ENCODE assay signal across 8 cellular contexts in the genomic region with DNA sequence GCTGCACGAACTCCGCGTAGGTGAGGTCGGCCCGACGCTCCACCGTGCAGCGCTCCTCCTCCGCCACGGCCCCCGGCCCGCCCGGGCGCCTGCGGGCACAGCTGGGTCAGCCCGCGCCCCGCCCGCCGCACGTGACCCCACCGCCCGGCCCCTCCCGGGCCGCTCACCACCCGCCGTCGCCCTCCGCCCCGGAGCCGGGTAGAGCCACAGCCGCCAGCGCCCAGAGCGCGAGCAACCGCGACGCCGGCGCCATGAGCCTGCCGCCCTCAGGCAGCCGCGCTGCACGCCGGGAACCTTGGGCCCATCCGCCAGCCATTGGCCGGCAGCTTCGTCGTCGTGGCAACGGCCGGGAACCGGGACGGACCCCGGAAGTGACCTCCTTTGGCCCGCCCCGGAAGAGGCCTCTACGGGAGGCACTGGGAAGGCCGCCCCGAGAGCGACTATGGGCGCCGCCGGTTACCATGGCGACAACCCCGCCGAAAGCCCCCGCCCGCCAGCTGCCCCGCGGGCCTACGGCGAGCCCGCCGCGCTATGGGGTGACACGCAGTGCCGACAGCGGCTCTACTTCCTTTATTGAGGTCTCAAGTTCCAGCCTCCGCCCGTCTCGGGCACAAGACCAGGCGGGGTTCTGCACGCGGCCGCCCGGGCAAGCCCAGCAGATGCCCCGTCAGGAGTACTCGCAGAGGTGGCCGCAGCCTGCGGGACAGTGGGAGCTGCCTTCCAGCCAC. TPM values are rescaled to one million over a fixed set of nuclear protein-coding genes. Genes with fewer than 3 reads are reported as not detected.
DNase-seq lines count a peak whose midpoint lies in the region; ATAC-seq, FAIRE-seq and TF ChIP-seq lines count a peak whose summit lies in the region.

A gene with protein sequence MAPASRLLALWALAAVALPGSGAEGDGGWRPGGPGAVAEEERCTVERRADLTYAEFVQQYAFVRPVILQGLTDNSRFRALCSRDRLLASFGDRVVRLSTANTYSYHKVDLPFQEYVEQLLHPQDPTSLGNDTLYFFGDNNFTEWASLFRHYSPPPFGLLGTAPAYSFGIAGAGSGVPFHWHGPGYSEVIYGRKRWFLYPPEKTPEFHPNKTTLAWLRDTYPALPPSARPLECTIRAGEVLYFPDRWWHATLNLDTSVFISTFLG (minus strand): TSS at position 268 of the 728 bp plus-strand sequence. CDS start 15 bp downstream, at position 253.

- peak within 1 kb of the TSS; percentile 89 for H3K4me2 ChIP-seq in OCI-LY3 (ENCODE audit: low read length)
- H3K4me2 ChIP-seq in endothelial cell of umbilical vein (ENCODE audit: insufficient read depth, low read length), result peak within 1 kb of the TSS; percentile 44

- intact Hi-C loops in Calu3 (cut with micrococcal nuclease; ENCODE audit: unreplicated experiment), result no loop called here
- intact Hi-C loops in endothelial cell of umbilical vein (cut with micrococcal nuclease), result no loop called here

- H3K36me3 ChIP-seq in OCI-LY3 (replicated peaks; ENCODE audit: low read depth, low read length) (peaks cover 24% of the 10 kb centered on the region), endothelial cell of umbilical vein (ENCODE audit: control insufficient read depth in 2 of 2, extremely low read depth in 1 of 2, insufficient read depth in 2 of 2, low read length in 2 of 2) (peaks cover 7 to 22% of the 10 kb centered on the region in 2 experiments)

- peak within 1 kb of the TSS; percentile 89 for H3K27ac Mint-ChIP-seq in Calu3 (ENCODE audit: unreplicated experiment)

- peaks cover 44% of the 10 kb centered on the region for H3K79me2 ChIP-seq in OCI-LY3 (ENCODE audit: low read length)
- H3K79me2 ChIP-seq in endothelial cell of umbilical vein (ENCODE audit: control insufficient read depth, insufficient read depth, low read length), result peaks cover 31% of the 10 kb centered on the region

- no peaks in the 10 kb centered on the region for H3K9me3 Mint-ChIP-seq in Calu3 (ENCODE audit: low read depth, unreplicated experiment)

- POLR2A ChIA-PET in endothelial cell of umbilical vein (lab: Charles Lee), result no interaction called here

- peak; percentile 90 for FAIRE-seq in endothelial cell of umbilical vein (lab: Jason Lieb, UNC)

- BruUV-seq in Calu3 (replicated peaks; lab: Mats Ljungman, UMichigan) (no TSS peak), endothelial cell of umbilical vein (replicated peaks; lab: Mats Ljungman, UMichigan) (no TSS peak)

- H3K9me1 ChIP-seq in endothelial cell of umbilical vein (replicated peaks; ENCODE audit: control insufficient read depth, extremely low read depth, insufficient read depth, low read length), result no peaks in the 10 kb centered on the region

- H3K4me1 ChIP-seq in OCI-LY3 (ENCODE audit: low read length) (peaks cover 20% of the 10 kb centered on the region), endothelial cell of umbilical vein (ENCODE audit: control insufficient read depth, extremely low read depth, insufficient read depth, low read length) (peaks cover 20% of the 10 kb centered on the region)

- H3K4me1 Mint-ChIP-seq in Calu3 (ENCODE audit: low read depth, unreplicated experiment), result peaks cover 16% of the 10 kb centered on the region

- H3K9ac ChIP-seq in OCI-LY3 (ENCODE audit: low read length), result peak within 1 kb of the TSS; percentile 59
- no peak within 1 kb of the TSS for H3K9ac ChIP-seq in endothelial cell of umbilical vein (replicated peaks; ENCODE audit: extremely low read depth, insufficient read depth, low read length)

- H3K4me3 ChIP-seq in OCI-LY3 (ENCODE audit: low read length) (peak within 1 kb of the TSS; percentile 84), endothelial cell of umbilical vein (replicated peaks in 1 of 3; ENCODE audit: insufficient read depth in 1 of 3, low read depth in 1 of 3, low read length in 3 of 3) (peak within 1 kb of the TSS in 2 of 3 experiments; percentile 12 to 71)

- H3K36me3 Mint-ChIP-seq in Calu3 (ENCODE audit: insufficient read depth, unreplicated experiment), result peaks cover 92% of the 10 kb centered on the region

- peak; percentile 94 for TF ChIP-seq POLR2A in endothelial cell of umbilical vein (IDR thresholded peaks at IDR 0.05; ENCODE audit: low read depth, low read length)

- H3K27ac ChIP-seq in OCI-LY3 (ENCODE audit: low read length) (peak within 1 kb of the TSS; percentile 35), endothelial cell of umbilical vein (ENCODE audit: insufficient read depth, low read depth, low read length) (peak within 1 kb of the TSS; percentile 35)

- H3K27me3 ChIP-seq in OCI-LY3 (ENCODE audit: low read depth, low read length) (no peaks in the 10 kb centered on the region), endothelial cell of umbilical vein (ENCODE audit: control insufficient read depth in 2 of 2, insufficient read depth in 2 of 2, low read length in 2 of 2) (no peaks in the 10 kb centered on the region)

- dilution Hi-C loops in endothelial cell of umbilical vein (cut with MboI; ENCODE audit: extremely low pct_ligation_motif_present, low sequenced_read_pairs), result no loop called here

- CTCF ChIA-PET in Calu3 (lab: Charles Lee) (interaction anchor here (1.4 kb wide), 1 partner anchor 19 kb away, joined by 3 read pairs; no protein-coding TSS in a partner anchor), endothelial cell of umbilical vein (lab: Charles Lee) (interaction anchor here (1.5 kb wide), 1 partner anchor 9 kb away, joined by 4 read pairs; a partner anchor contains a TSS)

- H4K20me1 ChIP-seq in OCI-LY3 (ENCODE audit: insufficient read depth, low read length), result 0 out of 2 replicates have a peak, but pooled peaks cover 4% of the 10 kb centered on the region
- no peaks in the 10 kb centered on the region for H4K20me1 ChIP-seq in endothelial cell of umbilical vein (replicated peaks; ENCODE audit: control insufficient read depth, extremely low read depth, insufficient read depth, low read length)

- no peaks in the 10 kb centered on the region for H3K9me3 ChIP-seq in OCI-LY3 (ENCODE audit: insufficient read depth, low read length)
- H3K9me3 ChIP-seq in endothelial cell of umbilical vein (replicated peaks; ENCODE audit: control insufficient read depth, insufficient read depth, low read length), result no peaks in the 10 kb centered on the region

- no peaks in the 10 kb centered on the region for H3K27me3 Mint-ChIP-seq in Calu3 (ENCODE audit: unreplicated experiment)

- no peak for TF ChIP-seq CTCF in Calu3 (IDR thresholded peaks at IDR 0.05; ENCODE audit: unreplicated experiment)
- no peak for TF ChIP-seq CTCF in OCI-LY3 (IDR thresholded peaks at IDR 0.05; ENCODE audit: low read depth, low read length)
- TF ChIP-seq CTCF in endothelial cell of umbilical vein (IDR thresholded peaks at IDR 0.05; ENCODE audit: extremely low read depth in 1 of 2, insufficient read depth in 1 of 2, low read depth in 1 of 2, low read length in 2 of 2), result no peak

- H2AFZ ChIP-seq in OCI-LY3 (ENCODE audit: low read depth, low read length) (no peak within 1 kb of the TSS), endothelial cell of umbilical vein (ENCODE audit: low read depth, low read length) (peak within 1 kb of the TSS; percentile 26)

- peak within 1 kb of the TSS; percentile 94 for H3K4me3 Mint-ChIP-seq in Calu3 (ENCODE audit: low read depth, unreplicated experiment)

- DNase-seq in Calu3, result peak; percentile 99
- DNase-seq in HuH-7 (ENCODE audit: low spot score), result peak; percentile 82
- DNase-seq in activated T-cell treated with anti-CD3 and anti-CD28 coated beads for 1 hour (ENCODE audit: low read depth), result peak; percentile 93
- peak; percentile 87 for DNase-seq in endothelial cell of umbilical vein (ENCODE audit: low read depth, low spot score)
- peak; percentile 93 for DNase-seq in middle frontal gyrus (ENCODE audit: extremely low spot score, low spot score)
- peak; percentile 98 for DNase-seq in stimulated activated CD8-positive, alpha-beta memory T cell treated with anti-CD3 and anti-CD28 coated beads, Interleukin-15, amount 100 ng/mL, for 48 hours (ENCODE audit: low read depth in 2 of 2)

- peak; percentile 47 for ATAC-seq in GM21447 (IDR thresholded peaks at IDR 0.05; ENCODE audit: unreplicated experiment)

TF ChIP-seq in endothelial cell of umbilical vein, 7 proteins besides CTCF, POLR2A, EP300 and RAD21:
- TF ChIP-seq POLR2AphosphoS5 (IDR thresholded peaks at IDR 0.05; ENCODE audit: insufficient read depth, low read depth, low read length), result peak; percentile 98
- TF ChIP-seq, protein P1, sequence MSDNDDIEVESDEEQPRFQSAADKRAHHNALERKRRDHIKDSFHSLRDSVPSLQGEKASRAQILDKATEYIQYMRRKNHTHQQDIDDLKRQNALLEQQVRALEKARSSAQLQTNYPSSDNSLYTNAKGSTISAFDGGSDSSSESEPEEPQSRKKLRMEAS (IDR thresholded peaks at IDR 0.05; ENCODE audit: insufficient read depth, insufficient read length), result peak; percentile 79
- no peak for TF ChIP-seq MYC (IDR thresholded peaks at IDR 0.05; ENCODE audit: low read depth, low read length)

RNA-seq across cellular contexts. Expression of the gene that starts here (rescaled TPM):
- total RNA-seq in Calu3 (2022), result 88.3 and 90.5 TPM in 2 replicates
- 53.4 and 55.1 TPM in 2 replicates for total RNA-seq in endothelial cell of umbilical vein
- polyA plus RNA-seq in endothelial cell of umbilical vein, result 102 and 125 TPM in 2 replicates
- 71.3 and 81.4 TPM in 2 replicates for polyA plus RNA-seq in endothelial cell of umbilical vein (2011; cell fraction: cytosol; rRNA removed)
- polyA plus RNA-seq in endothelial cell of umbilical vein (2011; cell fraction: nucleus; rRNA removed), result 67.1 and 67.6 TPM in 2 replicates
- polyA plus RNA-seq in endothelial cell of umbilical vein (2012), result 43.1 and 49.7 TPM in 2 replicates
- polyA minus RNA-seq in endothelial cell of umbilical vein, result 29.4 and 32.9 TPM in 2 replicates
- 23.2 TPM for polyA minus RNA-seq in endothelial cell of umbilical vein (2011; cell fraction: cytosol; rRNA and poly(A)+ RNA removed)
- 12.4 and 19.0 TPM in 2 replicates for polyA minus RNA-seq in endothelial cell of umbilical vein (2011; cell fraction: nucleus; rRNA and poly(A)+ RNA removed)

Comparison
In these comparisons a context has a peak if more than half of its experiments do, and no peak if none do; other contexts are left out.
1. Peak in every context shown above with its lines: DNase-seq, ATAC-seq, H3K4me3 ChIP-seq and H3K27ac ChIP-seq.